In the genomic region with DNA sequence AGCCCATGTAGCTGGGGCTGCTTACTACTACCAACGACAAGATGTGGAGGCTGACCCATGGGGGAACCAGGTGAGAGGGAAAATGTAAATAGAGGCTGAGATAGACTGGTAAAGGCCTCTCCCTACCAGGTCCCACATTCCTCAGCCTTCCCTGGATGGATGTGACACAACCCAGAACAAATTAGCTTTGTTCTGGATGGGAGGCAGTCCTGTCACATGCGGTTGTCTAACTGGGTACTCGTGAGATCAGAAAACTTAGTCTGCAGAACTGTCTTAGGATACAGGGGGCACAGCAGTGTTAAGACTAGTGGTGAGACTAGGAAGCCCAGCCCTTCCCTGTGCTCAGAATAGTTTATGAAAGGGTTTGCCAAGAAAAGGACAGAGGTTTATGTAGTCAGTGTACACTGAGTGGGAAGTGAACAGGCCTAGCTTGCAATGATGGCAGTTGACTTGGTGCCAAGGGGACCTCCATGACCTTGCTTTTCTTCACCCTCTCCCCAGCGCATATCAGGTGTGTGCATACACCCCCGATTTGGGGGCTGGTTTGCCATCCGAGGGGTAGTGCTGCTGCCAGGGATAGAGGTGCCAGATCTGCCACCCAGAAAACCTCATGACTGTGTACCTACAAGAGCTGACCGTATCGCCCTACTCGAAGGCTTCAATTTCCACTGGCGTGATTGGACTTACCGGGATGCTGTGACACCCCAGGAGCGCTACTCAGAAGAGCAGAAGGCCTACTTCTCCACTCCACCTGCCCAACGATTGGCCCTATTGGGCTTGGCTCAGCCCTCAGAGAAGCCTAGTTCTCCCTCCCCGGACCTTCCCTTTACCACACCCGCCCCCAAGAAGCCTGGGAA, we compare ENCODE assay signal across 1 cellular context.
A peak's percentile ranks its signal among the peaks of the same experiment; 100 is the strongest.
TF ChIP-seq lines count a peak whose summit lies in the region.

No MANE protein-coding gene starts in this region.

TF ChIP-seq in HepG2, 621 proteins besides CTCF, POLR2A, EP300 and RAD21 (continued from another document and continues in another):
- TF ChIP-seq, protein P1, sequence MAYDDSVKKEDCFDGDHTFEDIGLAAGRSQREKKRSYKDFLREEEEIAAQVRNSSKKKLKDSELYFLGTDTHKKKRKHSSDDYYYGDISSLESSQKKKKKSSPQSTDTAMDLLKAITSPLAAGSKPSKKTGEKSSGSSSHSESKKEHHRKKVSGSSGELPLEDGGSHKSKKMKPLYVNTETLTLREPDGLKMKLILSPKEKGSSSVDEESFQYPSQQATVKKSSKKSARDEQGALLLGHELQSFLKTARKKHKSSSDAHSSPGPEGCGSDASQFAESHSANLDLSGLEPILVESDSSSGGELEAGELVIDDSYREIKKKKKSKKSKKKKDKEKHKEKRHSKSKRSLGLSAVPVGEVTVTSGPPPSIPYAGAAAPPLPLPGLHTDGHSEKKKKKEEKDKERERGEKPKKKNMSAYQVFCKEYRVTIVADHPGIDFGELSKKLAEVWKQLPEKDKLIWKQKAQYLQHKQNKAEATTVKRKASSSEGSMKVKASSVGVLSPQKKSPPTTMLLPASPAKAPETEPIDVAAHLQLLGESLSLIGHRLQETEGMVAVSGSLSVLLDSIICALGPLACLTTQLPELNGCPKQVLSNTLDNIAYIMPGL (CRISPR knock-in tag; IDR thresholded peaks at IDR 0.05; ENCODE audit: borderline replicate concordance in 1 of 2, low read depth in 1 of 2), result 0 out of 4 replicates have a peak, but pooled peaks of 1 of the 2 experiments have one; percentile 14
- TF ChIP-seq TCF12 (IDR thresholded peaks at IDR 0.05) (no peak), TCF12 (CRISPR knock-in tag; IDR thresholded peaks at IDR 0.05) (no peak), ISL2 (CRISPR knock-in tag; IDR thresholded peaks at IDR 0.05) (0 out of 2 replicates have a peak, but pooled peaks have one; percentile 24), ZNF644 (CRISPR knock-in tag; IDR thresholded peaks at IDR 0.05; ENCODE audit: low read depth) (no peak), ZNF614 (CRISPR knock-in tag; IDR thresholded peaks at IDR 0.05; ENCODE audit: borderline replicate concordance) (no peak), PHF8 (CRISPR knock-in tag; IDR thresholded peaks at IDR 0.05) (no peak), RBM22 (optimal IDR thresholded peaks at IDR 0.05; ENCODE audit: low read length) (peak; percentile 65), HDAC1 (CRISPR knock-in tag; IDR thresholded peaks at IDR 0.05) (peak; percentile 34; the same call in 1 of the 2 replicates), BHLHE40 (IDR thresholded peaks at IDR 0.05; ENCODE audit: low read length) (peak; percentile 16; the same call in 1 of the 2 replicates), ZNF354B (CRISPR knock-in tag; IDR thresholded peaks at IDR 0.05) (no peak), ZNF205 (CRISPR knock-in tag; IDR thresholded peaks at IDR 0.05) (no peak), YY1 (IDR thresholded peaks at IDR 0.05; ENCODE audit: insufficient read depth, insufficient replicate concordance, low read depth, low read length) (no peak), AGO2 (optimal IDR thresholded peaks at IDR 0.05; ENCODE audit: low read depth, low read length) (peak; percentile 86), ZNF577 (CRISPR knock-in tag; IDR thresholded peaks at IDR 0.05; ENCODE audit: borderline replicate concordance, low read depth) (no peak), DMAP1 (CRISPR knock-in tag; IDR thresholded peaks at IDR 0.05) (no peak), PAX8 (CRISPR knock-in tag; IDR thresholded peaks at IDR 0.05; ENCODE audit: borderline replicate concordance) (no peak), KLF13 (CRISPR knock-in tag; IDR thresholded peaks at IDR 0.05) (no peak), ZNF143 (CRISPR knock-in tag; IDR thresholded peaks at IDR 0.05) (no peak), ZNF569 (CRISPR knock-in tag; IDR thresholded peaks at IDR 0.05; ENCODE audit: borderline replicate concordance) (no peak), RARG (CRISPR knock-in tag; IDR thresholded peaks at IDR 0.05; ENCODE audit: low read depth) (no peak), ATF1 (CRISPR knock-in tag; IDR thresholded peaks at IDR 0.05) (no peak), PRMT3 (CRISPR knock-in tag; IDR thresholded peaks at IDR 0.05; ENCODE audit: borderline replicate concordance, low read depth) (no peak), MTF2 (CRISPR knock-in tag; IDR thresholded peaks at IDR 0.05; ENCODE audit: borderline replicate concordance) (no peak), ZC3H4 (CRISPR knock-in tag; IDR thresholded peaks at IDR 0.05; ENCODE audit: borderline replicate concordance) (no peak), ASH2L (IDR thresholded peaks at IDR 0.05; ENCODE audit: insufficient read length, low read depth, low read length) (no peak), NR2F1 (CRISPR knock-in tag; IDR thresholded peaks at IDR 0.05) (peak in 1 of 2 experiments; percentile 36; a peak in 1 of 4 replicates), GPN1 (CRISPR knock-in tag; IDR thresholded peaks at IDR 0.05; ENCODE audit: borderline replicate concordance) (no peak), ZNF343 (CRISPR knock-in tag; IDR thresholded peaks at IDR 0.05) (no peak)
- TF ChIP-seq, protein P2, sequence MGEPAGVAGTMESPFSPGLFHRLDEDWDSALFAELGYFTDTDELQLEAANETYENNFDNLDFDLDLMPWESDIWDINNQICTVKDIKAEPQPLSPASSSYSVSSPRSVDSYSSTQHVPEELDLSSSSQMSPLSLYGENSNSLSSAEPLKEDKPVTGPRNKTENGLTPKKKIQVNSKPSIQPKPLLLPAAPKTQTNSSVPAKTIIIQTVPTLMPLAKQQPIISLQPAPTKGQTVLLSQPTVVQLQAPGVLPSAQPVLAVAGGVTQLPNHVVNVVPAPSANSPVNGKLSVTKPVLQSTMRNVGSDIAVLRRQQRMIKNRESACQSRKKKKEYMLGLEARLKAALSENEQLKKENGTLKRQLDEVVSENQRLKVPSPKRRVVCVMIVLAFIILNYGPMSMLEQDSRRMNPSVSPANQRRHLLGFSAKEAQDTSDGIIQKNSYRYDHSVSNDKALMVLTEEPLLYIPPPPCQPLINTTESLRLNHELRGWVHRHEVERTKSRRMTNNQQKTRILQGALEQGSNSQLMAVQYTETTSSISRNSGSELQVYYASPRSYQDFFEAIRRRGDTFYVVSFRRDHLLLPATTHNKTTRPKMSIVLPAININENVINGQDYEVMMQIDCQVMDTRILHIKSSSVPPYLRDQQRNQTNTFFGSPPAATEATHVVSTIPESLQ (CRISPR knock-in tag; conservative IDR thresholded peaks at IDR 0.05), result no peak
- TF ChIP-seq, protein P3, sequence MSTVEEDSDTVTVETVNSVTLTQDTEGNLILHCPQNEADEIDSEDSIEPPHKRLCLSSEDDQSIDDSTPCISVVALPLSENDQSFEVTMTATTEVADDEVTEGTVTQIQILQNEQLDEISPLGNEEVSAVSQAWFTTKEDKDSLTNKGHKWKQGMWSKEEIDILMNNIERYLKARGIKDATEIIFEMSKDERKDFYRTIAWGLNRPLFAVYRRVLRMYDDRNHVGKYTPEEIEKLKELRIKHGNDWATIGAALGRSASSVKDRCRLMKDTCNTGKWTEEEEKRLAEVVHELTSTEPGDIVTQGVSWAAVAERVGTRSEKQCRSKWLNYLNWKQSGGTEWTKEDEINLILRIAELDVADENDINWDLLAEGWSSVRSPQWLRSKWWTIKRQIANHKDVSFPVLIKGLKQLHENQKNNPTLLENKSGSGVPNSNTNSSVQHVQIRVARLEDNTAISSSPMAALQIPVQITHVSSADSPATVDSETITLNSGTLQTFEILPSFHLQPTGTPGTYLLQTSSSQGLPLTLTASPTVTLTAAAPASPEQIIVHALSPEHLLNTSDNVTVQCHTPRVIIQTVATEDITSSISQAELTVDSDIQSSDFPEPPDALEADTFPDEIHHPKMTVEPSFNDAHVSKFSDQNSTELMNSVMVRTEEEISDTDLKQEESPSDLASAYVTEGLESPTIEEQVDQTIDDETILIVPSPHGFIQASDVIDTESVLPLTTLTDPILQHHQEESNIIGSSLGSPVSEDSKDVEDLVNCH (CRISPR knock-in tag; IDR thresholded peaks at IDR 0.05), result no peak
- TF ChIP-seq, protein P4, sequence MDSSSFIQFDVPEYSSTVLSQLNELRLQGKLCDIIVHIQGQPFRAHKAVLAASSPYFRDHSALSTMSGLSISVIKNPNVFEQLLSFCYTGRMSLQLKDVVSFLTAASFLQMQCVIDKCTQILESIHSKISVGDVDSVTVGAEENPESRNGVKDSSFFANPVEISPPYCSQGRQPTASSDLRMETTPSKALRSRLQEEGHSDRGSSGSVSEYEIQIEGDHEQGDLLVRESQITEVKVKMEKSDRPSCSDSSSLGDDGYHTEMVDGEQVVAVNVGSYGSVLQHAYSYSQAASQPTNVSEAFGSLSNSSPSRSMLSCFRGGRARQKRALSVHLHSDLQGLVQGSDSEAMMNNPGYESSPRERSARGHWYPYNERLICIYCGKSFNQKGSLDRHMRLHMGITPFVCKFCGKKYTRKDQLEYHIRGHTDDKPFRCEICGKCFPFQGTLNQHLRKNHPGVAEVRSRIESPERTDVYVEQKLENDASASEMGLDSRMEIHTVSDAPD (CRISPR knock-in tag; IDR thresholded peaks at IDR 0.05), result no peak
- TF ChIP-seq, protein P5, sequence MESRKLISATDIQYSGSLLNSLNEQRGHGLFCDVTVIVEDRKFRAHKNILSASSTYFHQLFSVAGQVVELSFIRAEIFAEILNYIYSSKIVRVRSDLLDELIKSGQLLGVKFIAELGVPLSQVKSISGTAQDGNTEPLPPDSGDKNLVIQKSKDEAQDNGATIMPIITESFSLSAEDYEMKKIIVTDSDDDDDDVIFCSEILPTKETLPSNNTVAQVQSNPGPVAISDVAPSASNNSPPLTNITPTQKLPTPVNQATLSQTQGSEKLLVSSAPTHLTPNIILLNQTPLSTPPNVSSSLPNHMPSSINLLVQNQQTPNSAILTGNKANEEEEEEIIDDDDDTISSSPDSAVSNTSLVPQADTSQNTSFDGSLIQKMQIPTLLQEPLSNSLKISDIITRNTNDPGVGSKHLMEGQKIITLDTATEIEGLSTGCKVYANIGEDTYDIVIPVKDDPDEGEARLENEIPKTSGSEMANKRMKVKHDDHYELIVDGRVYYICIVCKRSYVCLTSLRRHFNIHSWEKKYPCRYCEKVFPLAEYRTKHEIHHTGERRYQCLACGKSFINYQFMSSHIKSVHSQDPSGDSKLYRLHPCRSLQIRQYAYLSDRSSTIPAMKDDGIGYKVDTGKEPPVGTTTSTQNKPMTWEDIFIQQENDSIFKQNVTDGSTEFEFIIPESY (CRISPR knock-in tag; IDR thresholded peaks at IDR 0.05), result no peak
- TF ChIP-seq, protein P6, sequence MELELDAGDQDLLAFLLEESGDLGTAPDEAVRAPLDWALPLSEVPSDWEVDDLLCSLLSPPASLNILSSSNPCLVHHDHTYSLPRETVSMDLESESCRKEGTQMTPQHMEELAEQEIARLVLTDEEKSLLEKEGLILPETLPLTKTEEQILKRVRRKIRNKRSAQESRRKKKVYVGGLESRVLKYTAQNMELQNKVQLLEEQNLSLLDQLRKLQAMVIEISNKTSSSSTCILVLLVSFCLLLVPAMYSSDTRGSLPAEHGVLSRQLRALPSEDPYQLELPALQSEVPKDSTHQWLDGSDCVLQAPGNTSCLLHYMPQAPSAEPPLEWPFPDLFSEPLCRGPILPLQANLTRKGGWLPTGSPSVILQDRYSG (CRISPR knock-in tag; IDR thresholded peaks at IDR 0.05), result no peak
- TF ChIP-seq, protein P7, sequence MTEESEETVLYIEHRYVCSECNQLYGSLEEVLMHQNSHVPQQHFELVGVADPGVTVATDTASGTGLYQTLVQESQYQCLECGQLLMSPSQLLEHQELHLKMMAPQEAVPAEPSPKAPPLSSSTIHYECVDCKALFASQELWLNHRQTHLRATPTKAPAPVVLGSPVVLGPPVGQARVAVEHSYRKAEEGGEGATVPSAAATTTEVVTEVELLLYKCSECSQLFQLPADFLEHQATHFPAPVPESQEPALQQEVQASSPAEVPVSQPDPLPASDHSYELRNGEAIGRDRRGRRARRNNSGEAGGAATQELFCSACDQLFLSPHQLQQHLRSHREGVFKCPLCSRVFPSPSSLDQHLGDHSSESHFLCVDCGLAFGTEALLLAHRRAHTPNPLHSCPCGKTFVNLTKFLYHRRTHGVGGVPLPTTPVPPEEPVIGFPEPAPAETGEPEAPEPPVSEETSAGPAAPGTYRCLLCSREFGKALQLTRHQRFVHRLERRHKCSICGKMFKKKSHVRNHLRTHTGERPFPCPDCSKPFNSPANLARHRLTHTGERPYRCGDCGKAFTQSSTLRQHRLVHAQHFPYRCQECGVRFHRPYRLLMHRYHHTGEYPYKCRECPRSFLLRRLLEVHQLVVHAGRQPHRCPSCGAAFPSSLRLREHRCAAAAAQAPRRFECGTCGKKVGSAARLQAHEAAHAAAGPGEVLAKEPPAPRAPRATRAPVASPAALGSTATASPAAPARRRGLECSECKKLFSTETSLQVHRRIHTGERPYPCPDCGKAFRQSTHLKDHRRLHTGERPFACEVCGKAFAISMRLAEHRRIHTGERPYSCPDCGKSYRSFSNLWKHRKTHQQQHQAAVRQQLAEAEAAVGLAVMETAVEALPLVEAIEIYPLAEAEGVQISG (CRISPR knock-in tag; IDR thresholded peaks at IDR 0.05), result peak; percentile 31; the same call in 1 of the 2 replicates
- TF ChIP-seq, protein P8, sequence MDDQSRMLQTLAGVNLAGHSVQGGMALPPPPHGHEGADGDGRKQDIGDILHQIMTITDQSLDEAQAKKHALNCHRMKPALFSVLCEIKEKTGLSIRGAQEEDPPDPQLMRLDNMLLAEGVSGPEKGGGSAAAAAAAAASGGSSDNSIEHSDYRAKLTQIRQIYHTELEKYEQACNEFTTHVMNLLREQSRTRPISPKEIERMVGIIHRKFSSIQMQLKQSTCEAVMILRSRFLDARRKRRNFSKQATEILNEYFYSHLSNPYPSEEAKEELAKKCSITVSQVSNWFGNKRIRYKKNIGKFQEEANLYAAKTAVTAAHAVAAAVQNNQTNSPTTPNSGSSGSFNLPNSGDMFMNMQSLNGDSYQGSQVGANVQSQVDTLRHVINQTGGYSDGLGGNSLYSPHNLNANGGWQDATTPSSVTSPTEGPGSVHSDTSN (CRISPR knock-in tag; IDR thresholded peaks at IDR 0.05; ENCODE audit: borderline replicate concordance), result no peak
- TF ChIP-seq, protein P9, sequence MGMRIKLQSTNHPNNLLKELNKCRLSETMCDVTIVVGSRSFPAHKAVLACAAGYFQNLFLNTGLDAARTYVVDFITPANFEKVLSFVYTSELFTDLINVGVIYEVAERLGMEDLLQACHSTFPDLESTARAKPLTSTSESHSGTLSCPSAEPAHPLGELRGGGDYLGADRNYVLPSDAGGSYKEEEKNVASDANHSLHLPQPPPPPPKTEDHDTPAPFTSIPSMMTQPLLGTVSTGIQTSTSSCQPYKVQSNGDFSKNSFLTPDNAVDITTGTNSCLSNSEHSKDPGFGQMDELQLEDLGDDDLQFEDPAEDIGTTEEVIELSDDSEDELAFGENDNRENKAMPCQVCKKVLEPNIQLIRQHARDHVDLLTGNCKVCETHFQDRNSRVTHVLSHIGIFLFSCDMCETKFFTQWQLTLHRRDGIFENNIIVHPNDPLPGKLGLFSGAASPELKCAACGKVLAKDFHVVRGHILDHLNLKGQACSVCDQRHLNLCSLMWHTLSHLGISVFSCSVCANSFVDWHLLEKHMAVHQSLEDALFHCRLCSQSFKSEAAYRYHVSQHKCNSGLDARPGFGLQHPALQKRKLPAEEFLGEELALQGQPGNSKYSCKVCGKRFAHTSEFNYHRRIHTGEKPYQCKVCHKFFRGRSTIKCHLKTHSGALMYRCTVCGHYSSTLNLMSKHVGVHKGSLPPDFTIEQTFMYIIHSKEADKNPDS (CRISPR knock-in tag; IDR thresholded peaks at IDR 0.05), result no peak
